Comparison of ENCODE assay signal across 1 cellular context in the genomic region with DNA sequence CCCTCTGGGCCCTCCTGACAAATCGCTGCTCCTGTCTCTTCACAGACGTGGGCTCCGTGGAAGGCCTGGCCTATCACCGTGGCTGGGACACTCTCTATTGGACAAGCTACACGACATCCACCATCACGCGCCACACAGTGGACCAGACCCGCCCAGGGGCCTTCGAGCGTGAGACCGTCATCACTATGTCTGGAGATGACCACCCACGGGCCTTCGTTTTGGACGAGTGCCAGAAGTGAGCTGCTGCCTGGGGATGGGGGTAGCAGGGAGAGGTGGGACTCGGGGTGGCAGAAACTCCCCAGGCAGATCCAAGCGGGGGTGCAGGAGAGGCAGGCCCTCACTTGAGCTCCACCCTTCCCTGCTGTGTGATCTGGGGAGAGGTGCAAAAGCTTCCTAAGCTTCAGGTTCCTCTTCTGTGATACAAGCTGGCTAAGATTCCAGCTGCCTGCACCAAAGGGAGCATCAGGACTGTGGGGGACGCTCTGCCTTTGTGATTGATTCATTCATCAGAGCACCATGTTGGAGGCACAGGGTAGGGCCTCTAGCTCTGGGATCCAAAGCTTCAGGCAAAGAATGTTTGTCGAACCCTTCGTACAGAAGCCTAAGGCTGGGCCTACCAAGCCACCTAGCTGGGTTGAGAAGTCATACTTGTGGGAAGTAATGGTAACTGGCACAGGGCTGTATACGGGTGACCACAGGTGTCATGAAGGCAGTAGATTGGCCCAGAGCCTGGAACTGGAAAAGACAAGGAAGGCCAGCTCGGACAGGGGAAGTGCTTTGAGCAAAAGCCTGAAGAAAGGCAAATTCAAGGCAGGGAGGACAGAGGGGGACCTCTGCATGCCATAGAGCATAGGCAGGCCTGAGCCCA.
TF ChIP-seq lines count a peak whose summit lies in the region.

No MANE protein-coding gene starts in this region.

TF ChIP-seq in IMR-90, 13 proteins besides CTCF, POLR2A, EP300 and RAD21:
- no peak for TF ChIP-seq MAZ (IDR thresholded peaks at IDR 0.05; ENCODE audit: borderline replicate concordance, low read depth, low read length)
- no peak for TF ChIP-seq FOS (IDR thresholded peaks at IDR 0.05; ENCODE audit: low read depth, low read length)
- no peak for TF ChIP-seq MAFK (IDR thresholded peaks at IDR 0.05; ENCODE audit: low read depth, low read length)
